Comparison of ENCODE assay signal across 8 cellular contexts in the genomic region with DNA sequence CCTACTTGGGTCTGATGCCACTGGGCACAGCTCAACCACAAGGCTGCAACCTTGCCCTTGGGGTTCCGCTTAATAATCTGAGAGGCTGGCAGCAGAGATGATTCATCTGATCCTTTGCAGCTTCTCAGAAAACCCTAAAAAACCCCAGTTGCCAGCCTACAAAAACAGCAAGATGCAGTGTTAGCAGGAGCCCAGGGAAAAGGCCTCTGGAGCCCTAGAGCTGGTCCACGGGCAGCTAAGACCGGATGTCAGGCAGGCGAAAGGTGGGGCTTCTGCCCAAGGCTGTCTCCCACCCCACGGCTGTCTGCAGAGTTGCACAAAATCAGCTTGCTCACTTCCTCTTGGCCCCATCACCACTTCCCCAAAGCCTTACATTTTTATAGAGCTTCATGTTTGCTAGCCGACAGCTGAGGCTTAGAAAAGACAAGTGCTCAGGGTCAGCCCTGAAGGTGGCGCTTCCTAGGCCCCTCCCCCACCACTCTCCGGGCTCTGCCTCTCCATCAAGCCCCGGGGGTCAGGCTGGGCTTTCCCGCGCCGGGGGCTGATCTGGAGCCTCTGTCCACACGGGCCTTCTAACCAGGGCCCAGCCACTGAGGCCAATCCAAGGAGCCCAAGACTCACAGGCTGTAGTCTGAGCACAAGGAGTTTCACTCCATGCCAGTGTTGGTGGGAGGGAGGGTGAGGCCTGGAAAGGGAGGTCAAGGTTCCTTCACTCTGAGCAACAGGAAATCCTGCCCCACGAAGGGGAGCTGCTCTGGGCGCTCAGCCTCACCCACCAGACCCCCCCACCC.
DNase-seq lines count a peak whose midpoint lies in the region; ATAC-seq and TF ChIP-seq lines count a peak whose summit lies in the region.

No MANE protein-coding gene starts in this region.

- peak overlapping the region; percentile 42 for H3K9ac ChIP-seq in endocrine pancreas (ENCODE audit: control insufficient read depth, insufficient read depth, low read length)

- TF ChIP-seq CTCF in GM12875 (IDR thresholded peaks at IDR 0.05; ENCODE audit: borderline replicate concordance, insufficient read depth, low read depth, low read length): no peak

- no peaks in the 10 kb centered on the region for H3K4me1 ChIP-seq in endocrine pancreas (ENCODE audit: control insufficient read depth, insufficient read depth, low read length)

- H3K27me3 ChIP-seq in endocrine pancreas (ENCODE audit: control insufficient read depth, insufficient read depth, low read length): no peaks in the 10 kb centered on the region

- H3K9me3 ChIP-seq in endocrine pancreas (ENCODE audit: control insufficient read depth, low read length): no peaks in the 10 kb centered on the region

- no peaks in the 10 kb centered on the region for H3K36me3 ChIP-seq in endocrine pancreas (ENCODE audit: control insufficient read depth, insufficient read depth, low read length)

- peak; percentile 14 to 41 for DNase-seq in NCI-H1930 (lab: John Stamatoyannopoulos, UW)
- peak; percentile 45 for DNase-seq in activated CD4-positive, alpha-beta T cell treated with anti-CD3 and anti-CD28 coated beads, Interleukin-2, amount 50 U/mL, for 1 hour
- DNase-seq in midbrain (lab: John Stamatoyannopoulos, UW): peak; percentile 63
- peak; percentile 39 to 54 for DNase-seq in stimulated activated CD8-positive, alpha-beta memory T cell treated with anti-CD3 and anti-CD28 coated beads, Interleukin-7, amount 100 ng/mL, for 1 hour (ENCODE audit: low read depth in 2 of 2)
- DNase-seq in SW 1271 (lab: John Stamatoyannopoulos, UW): no peak

- H3K4me3 ChIP-seq in GM12875 (ENCODE audit: low read depth, low read length) (peak overlapping the region; percentile 31), endocrine pancreas (ENCODE audit: control insufficient read depth, insufficient read depth, low read length) (peak overlapping the region; percentile 44)

- ATAC-seq in HG02623 (IDR thresholded peaks at IDR 0.05; ENCODE audit: unreplicated experiment): peak; percentile 34

Comparison
In these comparisons a context has a peak if more than half of its experiments do, and no peak if none do; other contexts are left out.
1. DNase-seq: peak in NCI-H1930 (2 of 2), activated CD4-positive, alpha-beta T cell treated with anti-CD3 and anti-CD28 coated beads, Interleukin-2, amount 50 U/mL, for 1 hour (single experiment), midbrain (single experiment) and stimulated activated CD8-positive, alpha-beta memory T cell treated with anti-CD3 and anti-CD28 coated beads, Interleukin-7, amount 100 ng/mL, for 1 hour (2 of 2); none in SW 1271 (0 of 2).